Comparison of ENCODE assay signal across 10 cellular contexts in the genomic region with DNA sequence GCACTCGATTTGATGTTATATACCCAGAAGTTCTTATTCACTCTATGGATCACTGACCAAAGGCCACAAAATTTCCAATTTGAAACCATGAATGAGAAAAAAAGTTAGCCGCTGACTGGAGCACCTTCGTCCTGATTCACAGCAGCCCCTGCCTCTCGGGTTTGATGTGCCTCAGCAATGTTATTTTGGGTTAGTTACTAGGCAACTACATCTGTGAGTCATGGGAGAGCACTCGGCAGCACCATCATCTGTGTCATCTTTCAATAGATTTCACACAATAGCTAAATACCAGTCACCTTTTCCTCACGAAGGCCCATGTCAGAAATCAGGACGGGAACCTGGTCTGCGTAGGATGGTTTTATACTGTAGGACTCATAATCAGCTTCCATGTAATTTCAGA.
DNase-seq lines count a peak whose midpoint lies in the region; ATAC-seq and TF ChIP-seq lines count a peak whose summit lies in the region.
"Had no signal": no experiment of that assay in that cellular context is flagged by ENCODE, and none has a peak within 500 bp of the region (broad histone marks: within the 10 kb centered on the region; RNA-seq: fewer than 3 reads in every experiment).

No MANE protein-coding gene starts in this region.

- DNase-seq in DMS53 (lab: John Stamatoyannopoulos, UW) (peak; percentile 76), DMS53 treated with DMSO at 0.1 percent for 48 hours (lab: John Stamatoyannopoulos, UW; ENCODE audit: unreplicated experiment) (no peak), NCI-H748 (lab: John Stamatoyannopoulos, UW; ENCODE audit: unreplicated experiment) (peak; percentile 80), dorsolateral prefrontal cortex (peak in 6 of 10 donors; percentile 4 to 52 (median 32)), non-pigmented ciliary epithelial cell (ENCODE audit: low read depth) (peak; percentile 8), NK-92 (lab: John Stamatoyannopoulos, UW; ENCODE audit: unreplicated experiment) (no peak)

- no peaks in the 10 kb centered on the region for H3K36me3 Mint-ChIP-seq in activated T-helper 17 cell treated with anti-CD3 and anti-CD28 coated beads, Interleukin-2, amount 50 U/mL, for 72 hours (ENCODE audit: low read depth)

- peak overlapping the region in 7 of 59 donors; percentile 5 to 31 (median 12) for H3K4me3 ChIP-seq in dorsolateral prefrontal cortex
- H3K4me3 ChIP-seq: hepatocyte, K562 had no signal

- no peaks in the 10 kb centered on the region for H3K27me3 Mint-ChIP-seq in activated T-helper 17 cell treated with anti-CD3 and anti-CD28 coated beads, Interleukin-2, amount 50 U/mL, for 72 hours

- no peaks in the 10 kb centered on the region for H3K27me3 ChIP-seq in dorsolateral prefrontal cortex
- H3K27me3 ChIP-seq: hepatocyte had no signal

- no peak for ATAC-seq in activated T-helper 17 cell treated with anti-CD3 and anti-CD28 coated beads, Interleukin-2, amount 50 U/mL, for 72 hours (replicated peaks)
- ATAC-seq in HG02642 (IDR thresholded peaks at IDR 0.05; ENCODE audit: poor library complexity, unreplicated experiment) = no peak
- ATAC-seq: K562 had no signal

- no peak for TF ChIP-seq CTCF in dorsolateral prefrontal cortex (IDR thresholded peaks at IDR 0.05 in 54 of 56, conservative IDR thresholded peaks at IDR 0.05 in 2 of 56; ENCODE audit: low read depth in 1 of 56, partially characterized antibody in 56 of 56)

- no peaks in the 10 kb centered on the region for H3K4me1 Mint-ChIP-seq in activated T-helper 17 cell treated with anti-CD3 and anti-CD28 coated beads, Interleukin-2, amount 50 U/mL, for 72 hours

- peaks cover 8% of the 10 kb centered on the region for H3K9me3 Mint-ChIP-seq in activated T-helper 17 cell treated with anti-CD3 and anti-CD28 coated beads, Interleukin-2, amount 50 U/mL, for 72 hours

- no peak overlapping the region for H3K4me3 Mint-ChIP-seq in activated T-helper 17 cell treated with anti-CD3 and anti-CD28 coated beads, Interleukin-2, amount 50 U/mL, for 72 hours

- no peak overlapping the region for H3K27ac Mint-ChIP-seq in activated T-helper 17 cell treated with anti-CD3 and anti-CD28 coated beads, Interleukin-2, amount 50 U/mL, for 72 hours

- intact Hi-C loops in dorsolateral prefrontal cortex (cut with DNase I) = no loop called here

- H3K27ac ChIP-seq in dorsolateral prefrontal cortex = no peak overlapping the region
- H3K27ac ChIP-seq: hepatocyte had no signal

Comparison
In these comparisons a context has a peak if more than half of its experiments do, and no peak if none do; other contexts are left out.
1. DNase-seq: peak in DMS53 (single experiment), NCI-H748 (single experiment), dorsolateral prefrontal cortex (6 of 10) and non-pigmented ciliary epithelial cell (single experiment); none in DMS53 treated with DMSO at 0.1 percent for 48 hours (single experiment) and NK-92 (single experiment).